ENCODE assay signal across 9 cellular contexts in genomic region chr17:45782889-45783592, GRCh38. TPM values are rescaled to one million over a fixed set of nuclear protein-coding genes. Genes with fewer than 3 reads are reported as not detected.
DNase-seq lines count a peak whose midpoint lies in the region.
"Had no signal": no experiment of that assay in that cellular context is flagged by ENCODE, and none has a peak within 500 bp of the region (broad histone marks: within the 10 kb centered on the region; RNA-seq: fewer than 3 reads in every experiment).

No MANE protein-coding gene starts in this region.

- peaks cover 3% of the 10 kb centered on the region for H3K4me1 Mint-ChIP-seq in activated naive CD4-positive, alpha-beta T cell treated with anti-CD3 and anti-CD28 coated beads, Interleukin-2, amount 50 U/mL, for 24 hours
- H3K4me1 Mint-ChIP-seq in immature natural killer cell, result peaks cover 6 to 11% of the 10 kb centered on the region in 2 donors

- H3K36me3 Mint-ChIP-seq in activated naive CD4-positive, alpha-beta T cell treated with anti-CD3 and anti-CD28 coated beads, Interleukin-2, amount 50 U/mL, for 24 hours, result no peaks in the 10 kb centered on the region
- no peaks in the 10 kb centered on the region for H3K36me3 Mint-ChIP-seq in immature natural killer cell

- in situ Hi-C loops in G401 (cut with HindIII; ENCODE audit: low sequenced_read_pairs), result no loop called here

- peaks cover 39% of the 10 kb centered on the region for H3K27me3 Mint-ChIP-seq in activated naive CD4-positive, alpha-beta T cell treated with anti-CD3 and anti-CD28 coated beads, Interleukin-2, amount 50 U/mL, for 24 hours
- peaks cover 18 to 30% (median 19%) of the 10 kb centered on the region in 3 donors for H3K27me3 Mint-ChIP-seq in immature natural killer cell (ENCODE audit: low read depth in 3 of 3)

- DNase-seq in G401 (ENCODE audit: low spot score) (peak; percentile 76), NCI-H2227 treated with DMSO at 0.1 percent for 48 hours (lab: John Stamatoyannopoulos, UW) (peak; percentile 64), immature natural killer cell (no peak), activated gamma-delta T cell (lab: John Stamatoyannopoulos, UW) (no peak), activated gamma-delta T cell treated with Interleukin-2 at 50 U/mL for 16 hours (no peak), NCI-H2029 (lab: John Stamatoyannopoulos, UW) (no peak)
- peak; percentile 37 for DNase-seq in stimulated activated CD4-positive, alpha-beta T cell treated with anti-CD3 and anti-CD28 coated beads, Interleukin-1b, Interleukin-23, amount 100 ng/mL, for 48 hours

- peak overlapping the region; percentile 83 for H3K4me3 Mint-ChIP-seq in activated naive CD4-positive, alpha-beta T cell treated with anti-CD3 and anti-CD28 coated beads, Interleukin-2, amount 50 U/mL, for 24 hours
- peak overlapping the region; percentile 52 to 74 (median 71) for H3K4me3 Mint-ChIP-seq in immature natural killer cell

- H3K27ac Mint-ChIP-seq in activated naive CD4-positive, alpha-beta T cell treated with anti-CD3 and anti-CD28 coated beads, Interleukin-2, amount 50 U/mL, for 24 hours, result no peak overlapping the region
- no peak overlapping the region for H3K27ac Mint-ChIP-seq in immature natural killer cell

- no peaks in the 10 kb centered on the region for H3K9me3 Mint-ChIP-seq in activated naive CD4-positive, alpha-beta T cell treated with anti-CD3 and anti-CD28 coated beads, Interleukin-2, amount 50 U/mL, for 24 hours
- no peaks in the 10 kb centered on the region for H3K9me3 Mint-ChIP-seq in immature natural killer cell

RNA-seq across cellular contexts. Expression of gene CRHR1, which starts 1.1 kb away (rescaled TPM):
- not detected in 2 replicates for total RNA-seq in G401 (2014; rRNA removed; shearing (Covaris generic))
- not detected for polyA plus RNA-seq in immature natural killer cell
- total RNA-seq: HT1080 had no signal

Comparison
In these comparisons a context has a peak if more than half of its experiments do, and no peak if none do; other contexts are left out.
1. DNase-seq: peak in G401 (single experiment), NCI-H2227 treated with DMSO at 0.1 percent for 48 hours (single experiment) and stimulated activated CD4-positive, alpha-beta T cell treated with anti-CD3 and anti-CD28 coated beads, Interleukin-1b, Interleukin-23, amount 100 ng/mL, for 48 hours (single experiment); none in immature natural killer cell (0 of 3), activated gamma-delta T cell (single experiment), activated gamma-delta T cell treated with Interleukin-2 at 50 U/mL for 16 hours (single experiment) and NCI-H2029 (single experiment).